ENCODE assay signal across 1 cellular context in the genomic region with DNA sequence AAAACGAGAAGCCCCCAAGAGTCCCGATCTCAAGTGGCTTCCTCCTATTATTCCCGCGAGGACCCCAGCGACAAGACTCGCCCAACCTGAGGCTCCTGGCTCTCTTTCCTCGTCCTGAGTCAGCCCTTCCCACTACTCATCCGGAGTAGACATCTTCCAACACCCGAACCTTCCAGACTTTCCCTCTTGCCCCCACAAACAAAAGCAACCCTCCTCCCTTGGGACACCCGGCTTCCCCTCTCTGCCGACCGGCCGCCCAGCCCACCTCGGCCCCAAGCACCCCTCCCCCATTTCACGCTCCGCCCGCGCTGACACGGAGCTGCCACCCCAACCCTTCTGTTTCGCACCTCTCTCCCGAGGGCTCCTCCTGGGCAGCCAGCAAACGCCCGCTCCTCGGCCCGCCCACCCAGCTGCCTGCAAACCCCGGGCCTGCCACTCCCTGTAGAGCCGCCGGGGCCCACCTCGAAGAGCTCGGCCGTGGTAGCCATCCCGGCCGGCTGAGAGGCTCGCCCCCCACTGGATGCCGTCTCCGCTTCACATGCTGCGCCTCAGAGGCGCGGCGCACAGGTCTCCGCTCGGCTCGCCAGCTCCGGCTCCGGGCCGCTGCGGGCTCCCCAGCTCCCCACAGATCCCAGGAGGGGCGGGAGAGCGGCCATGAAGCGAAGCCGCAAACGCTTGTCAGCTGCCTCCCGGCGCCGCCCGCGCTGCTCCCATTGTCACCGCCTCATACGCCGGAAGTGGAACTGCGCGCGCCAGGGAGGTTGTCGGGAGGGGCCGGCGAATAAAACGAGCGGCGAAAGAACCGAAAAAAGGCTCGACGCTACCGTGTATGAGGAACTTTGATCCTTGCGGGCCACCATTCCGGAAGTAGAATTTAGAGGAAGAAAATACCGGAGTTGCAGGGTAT.
A peak's percentile ranks its signal among the peaks of the same experiment; 100 is the strongest.
TF ChIP-seq lines count a peak whose summit lies in the region.

A gene with protein sequence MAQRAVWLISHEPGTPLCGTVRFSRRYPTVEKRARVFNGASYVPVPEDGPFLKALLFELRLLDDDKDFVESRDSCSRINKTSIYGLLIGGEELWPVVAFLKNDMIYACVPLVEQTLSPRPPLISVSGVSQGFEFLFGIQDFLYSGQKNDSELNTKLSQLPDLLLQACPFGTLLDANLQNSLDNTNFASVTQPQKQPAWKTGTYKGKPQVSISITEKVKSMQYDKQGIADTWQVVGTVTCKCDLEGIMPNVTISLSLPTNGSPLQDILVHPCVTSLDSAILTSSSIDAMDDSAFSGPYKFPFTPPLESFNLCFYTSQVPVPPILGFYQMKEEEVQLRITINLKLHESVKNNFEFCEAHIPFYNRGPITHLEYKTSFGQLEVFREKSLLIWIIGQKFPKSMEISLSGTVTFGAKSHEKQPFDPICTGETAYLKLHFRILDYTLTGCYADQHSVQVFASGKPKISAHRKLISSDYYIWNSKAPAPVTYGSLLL (plus strand): TSS at position 811 of the 907 bp plus-strand sequence. CDS start 344 bp downstream, outside the sequence.
A gene with protein sequence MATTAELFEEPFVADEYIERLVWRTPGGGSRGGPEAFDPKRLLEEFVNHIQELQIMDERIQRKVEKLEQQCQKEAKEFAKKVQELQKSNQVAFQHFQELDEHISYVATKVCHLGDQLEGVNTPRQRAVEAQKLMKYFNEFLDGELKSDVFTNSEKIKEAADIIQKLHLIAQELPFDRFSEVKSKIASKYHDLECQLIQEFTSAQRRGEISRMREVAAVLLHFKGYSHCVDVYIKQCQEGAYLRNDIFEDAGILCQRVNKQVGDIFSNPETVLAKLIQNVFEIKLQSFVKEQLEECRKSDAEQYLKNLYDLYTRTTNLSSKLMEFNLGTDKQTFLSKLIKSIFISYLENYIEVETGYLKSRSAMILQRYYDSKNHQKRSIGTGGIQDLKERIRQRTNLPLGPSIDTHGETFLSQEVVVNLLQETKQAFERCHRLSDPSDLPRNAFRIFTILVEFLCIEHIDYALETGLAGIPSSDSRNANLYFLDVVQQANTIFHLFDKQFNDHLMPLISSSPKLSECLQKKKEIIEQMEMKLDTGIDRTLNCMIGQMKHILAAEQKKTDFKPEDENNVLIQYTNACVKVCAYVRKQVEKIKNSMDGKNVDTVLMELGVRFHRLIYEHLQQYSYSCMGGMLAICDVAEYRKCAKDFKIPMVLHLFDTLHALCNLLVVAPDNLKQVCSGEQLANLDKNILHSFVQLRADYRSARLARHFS (minus strand): TSS at position 745 of the 907 bp plus-strand sequence. CDS start 257 bp downstream, at position 488.

TF ChIP-seq in K562, 482 proteins besides CTCF, POLR2A, EP300 and RAD21 (continued from another document and continues in another):
- TF ChIP-seq, protein P1, sequence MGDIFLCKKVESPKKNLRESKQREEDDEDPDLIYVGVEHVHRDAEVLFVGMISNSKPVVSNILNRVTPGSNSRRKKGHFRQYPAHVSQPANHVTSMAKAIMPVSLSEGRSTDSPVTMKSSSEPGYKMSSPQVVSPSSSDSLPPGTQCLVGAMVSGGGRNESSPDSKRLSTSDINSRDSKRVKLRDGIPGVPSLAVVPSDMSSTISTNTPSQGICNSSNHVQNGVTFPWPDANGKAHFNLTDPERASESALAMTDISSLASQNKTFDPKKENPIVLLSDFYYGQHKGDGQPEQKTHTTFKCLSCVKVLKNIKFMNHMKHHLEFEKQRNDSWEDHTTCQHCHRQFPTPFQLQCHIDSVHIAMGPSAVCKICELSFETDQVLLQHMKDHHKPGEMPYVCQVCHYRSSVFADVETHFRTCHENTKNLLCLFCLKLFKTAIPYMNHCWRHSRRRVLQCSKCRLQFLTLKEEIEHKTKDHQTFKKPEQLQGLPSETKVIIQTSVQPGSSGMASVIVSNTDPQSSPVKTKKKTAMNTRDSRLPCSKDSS (IDR thresholded peaks at IDR 0.05; ENCODE audit: low read depth, partially characterized antibody) = no peak
- TF ChIP-seq POLR2B (IDR thresholded peaks at IDR 0.05; ENCODE audit: low read depth, partially characterized antibody) (peak; percentile 29), SOX6 (IDR thresholded peaks at IDR 0.05) (peak; percentile 33; the same call in 1 of the 2 replicates), POLR2H (tag; IDR thresholded peaks at IDR 0.05; ENCODE audit: low read depth) (0 out of 2 replicates have a peak, but pooled peaks have one; percentile 22), KDM1A (IDR thresholded peaks at IDR 0.05) (peak in 1 of 2 experiments; percentile 12; a peak in 1 of 4 replicates), SMAD4 (CRISPR knock-in tag; conservative IDR thresholded peaks at IDR 0.05) (0 out of 2 replicates have a peak, but pooled peaks have one; percentile 29), SAP30 (IDR thresholded peaks at IDR 0.05; ENCODE audit: borderline replicate concordance, insufficient read depth, low read depth, low read length, poor library complexity, severe bottlenecking) (peak; percentile 59), SUPT5H (IDR thresholded peaks at IDR 0.05) (peak; percentile 75), PHF20 (IDR thresholded peaks at IDR 0.05; ENCODE audit: partially characterized antibody) (peak; percentile 72), ZNF644 (tag; IDR thresholded peaks at IDR 0.05; ENCODE audit: low read depth) (0 out of 2 replicates have a peak, but pooled peaks have one; percentile 38), ETV5 (CRISPR knock-in tag; IDR thresholded peaks at IDR 0.05; ENCODE audit: low read depth) (peak; percentile 90), PCBP1 (IDR thresholded peaks at IDR 0.05; ENCODE audit: low read depth, low read length, poor library complexity, severe bottlenecking) (peak; percentile 47), MTA3 (IDR thresholded peaks at IDR 0.05; ENCODE audit: borderline replicate concordance) (peak; percentile 97), ZNF589 (CRISPR knock-in tag; IDR thresholded peaks at IDR 0.05; ENCODE audit: low read depth) (no peak), NCOA2 (IDR thresholded peaks at IDR 0.05; ENCODE audit: partially characterized antibody in 2 of 2) (peak in 1 of 2 experiments; percentile 64), EGR1 (conservative IDR thresholded peaks at IDR 0.05) (peak; percentile 6; the same call in 1 of the 2 replicates), CTBP1 (IDR thresholded peaks at IDR 0.05; ENCODE audit: borderline replicate concordance) (0 out of 2 replicates have a peak, but pooled peaks have one; percentile 37)
- TF ChIP-seq, protein P2, sequence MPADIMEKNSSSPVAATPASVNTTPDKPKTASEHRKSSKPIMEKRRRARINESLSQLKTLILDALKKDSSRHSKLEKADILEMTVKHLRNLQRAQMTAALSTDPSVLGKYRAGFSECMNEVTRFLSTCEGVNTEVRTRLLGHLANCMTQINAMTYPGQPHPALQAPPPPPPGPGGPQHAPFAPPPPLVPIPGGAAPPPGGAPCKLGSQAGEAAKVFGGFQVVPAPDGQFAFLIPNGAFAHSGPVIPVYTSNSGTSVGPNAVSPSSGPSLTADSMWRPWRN (IDR thresholded peaks at IDR 0.05; ENCODE audit: low read depth) = no peak
- TF ChIP-seq, protein P3, sequence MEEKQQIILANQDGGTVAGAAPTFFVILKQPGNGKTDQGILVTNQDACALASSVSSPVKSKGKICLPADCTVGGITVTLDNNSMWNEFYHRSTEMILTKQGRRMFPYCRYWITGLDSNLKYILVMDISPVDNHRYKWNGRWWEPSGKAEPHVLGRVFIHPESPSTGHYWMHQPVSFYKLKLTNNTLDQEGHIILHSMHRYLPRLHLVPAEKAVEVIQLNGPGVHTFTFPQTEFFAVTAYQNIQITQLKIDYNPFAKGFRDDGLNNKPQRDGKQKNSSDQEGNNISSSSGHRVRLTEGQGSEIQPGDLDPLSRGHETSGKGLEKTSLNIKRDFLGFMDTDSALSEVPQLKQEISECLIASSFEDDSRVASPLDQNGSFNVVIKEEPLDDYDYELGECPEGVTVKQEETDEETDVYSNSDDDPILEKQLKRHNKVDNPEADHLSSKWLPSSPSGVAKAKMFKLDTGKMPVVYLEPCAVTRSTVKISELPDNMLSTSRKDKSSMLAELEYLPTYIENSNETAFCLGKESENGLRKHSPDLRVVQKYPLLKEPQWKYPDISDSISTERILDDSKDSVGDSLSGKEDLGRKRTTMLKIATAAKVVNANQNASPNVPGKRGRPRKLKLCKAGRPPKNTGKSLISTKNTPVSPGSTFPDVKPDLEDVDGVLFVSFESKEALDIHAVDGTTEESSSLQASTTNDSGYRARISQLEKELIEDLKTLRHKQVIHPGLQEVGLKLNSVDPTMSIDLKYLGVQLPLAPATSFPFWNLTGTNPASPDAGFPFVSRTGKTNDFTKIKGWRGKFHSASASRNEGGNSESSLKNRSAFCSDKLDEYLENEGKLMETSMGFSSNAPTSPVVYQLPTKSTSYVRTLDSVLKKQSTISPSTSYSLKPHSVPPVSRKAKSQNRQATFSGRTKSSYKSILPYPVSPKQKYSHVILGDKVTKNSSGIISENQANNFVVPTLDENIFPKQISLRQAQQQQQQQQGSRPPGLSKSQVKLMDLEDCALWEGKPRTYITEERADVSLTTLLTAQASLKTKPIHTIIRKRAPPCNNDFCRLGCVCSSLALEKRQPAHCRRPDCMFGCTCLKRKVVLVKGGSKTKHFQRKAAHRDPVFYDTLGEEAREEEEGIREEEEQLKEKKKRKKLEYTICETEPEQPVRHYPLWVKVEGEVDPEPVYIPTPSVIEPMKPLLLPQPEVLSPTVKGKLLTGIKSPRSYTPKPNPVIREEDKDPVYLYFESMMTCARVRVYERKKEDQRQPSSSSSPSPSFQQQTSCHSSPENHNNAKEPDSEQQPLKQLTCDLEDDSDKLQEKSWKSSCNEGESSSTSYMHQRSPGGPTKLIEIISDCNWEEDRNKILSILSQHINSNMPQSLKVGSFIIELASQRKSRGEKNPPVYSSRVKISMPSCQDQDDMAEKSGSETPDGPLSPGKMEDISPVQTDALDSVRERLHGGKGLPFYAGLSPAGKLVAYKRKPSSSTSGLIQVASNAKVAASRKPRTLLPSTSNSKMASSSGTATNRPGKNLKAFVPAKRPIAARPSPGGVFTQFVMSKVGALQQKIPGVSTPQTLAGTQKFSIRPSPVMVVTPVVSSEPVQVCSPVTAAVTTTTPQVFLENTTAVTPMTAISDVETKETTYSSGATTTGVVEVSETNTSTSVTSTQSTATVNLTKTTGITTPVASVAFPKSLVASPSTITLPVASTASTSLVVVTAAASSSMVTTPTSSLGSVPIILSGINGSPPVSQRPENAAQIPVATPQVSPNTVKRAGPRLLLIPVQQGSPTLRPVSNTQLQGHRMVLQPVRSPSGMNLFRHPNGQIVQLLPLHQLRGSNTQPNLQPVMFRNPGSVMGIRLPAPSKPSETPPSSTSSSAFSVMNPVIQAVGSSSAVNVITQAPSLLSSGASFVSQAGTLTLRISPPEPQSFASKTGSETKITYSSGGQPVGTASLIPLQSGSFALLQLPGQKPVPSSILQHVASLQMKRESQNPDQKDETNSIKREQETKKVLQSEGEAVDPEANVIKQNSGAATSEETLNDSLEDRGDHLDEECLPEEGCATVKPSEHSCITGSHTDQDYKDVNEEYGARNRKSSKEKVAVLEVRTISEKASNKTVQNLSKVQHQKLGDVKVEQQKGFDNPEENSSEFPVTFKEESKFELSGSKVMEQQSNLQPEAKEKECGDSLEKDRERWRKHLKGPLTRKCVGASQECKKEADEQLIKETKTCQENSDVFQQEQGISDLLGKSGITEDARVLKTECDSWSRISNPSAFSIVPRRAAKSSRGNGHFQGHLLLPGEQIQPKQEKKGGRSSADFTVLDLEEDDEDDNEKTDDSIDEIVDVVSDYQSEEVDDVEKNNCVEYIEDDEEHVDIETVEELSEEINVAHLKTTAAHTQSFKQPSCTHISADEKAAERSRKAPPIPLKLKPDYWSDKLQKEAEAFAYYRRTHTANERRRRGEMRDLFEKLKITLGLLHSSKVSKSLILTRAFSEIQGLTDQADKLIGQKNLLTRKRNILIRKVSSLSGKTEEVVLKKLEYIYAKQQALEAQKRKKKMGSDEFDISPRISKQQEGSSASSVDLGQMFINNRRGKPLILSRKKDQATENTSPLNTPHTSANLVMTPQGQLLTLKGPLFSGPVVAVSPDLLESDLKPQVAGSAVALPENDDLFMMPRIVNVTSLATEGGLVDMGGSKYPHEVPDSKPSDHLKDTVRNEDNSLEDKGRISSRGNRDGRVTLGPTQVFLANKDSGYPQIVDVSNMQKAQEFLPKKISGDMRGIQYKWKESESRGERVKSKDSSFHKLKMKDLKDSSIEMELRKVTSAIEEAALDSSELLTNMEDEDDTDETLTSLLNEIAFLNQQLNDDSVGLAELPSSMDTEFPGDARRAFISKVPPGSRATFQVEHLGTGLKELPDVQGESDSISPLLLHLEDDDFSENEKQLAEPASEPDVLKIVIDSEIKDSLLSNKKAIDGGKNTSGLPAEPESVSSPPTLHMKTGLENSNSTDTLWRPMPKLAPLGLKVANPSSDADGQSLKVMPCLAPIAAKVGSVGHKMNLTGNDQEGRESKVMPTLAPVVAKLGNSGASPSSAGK (IDR thresholded peaks at IDR 0.05) = no peak
